Comparison of ENCODE assay signal across 8 cellular contexts in the genomic region with DNA sequence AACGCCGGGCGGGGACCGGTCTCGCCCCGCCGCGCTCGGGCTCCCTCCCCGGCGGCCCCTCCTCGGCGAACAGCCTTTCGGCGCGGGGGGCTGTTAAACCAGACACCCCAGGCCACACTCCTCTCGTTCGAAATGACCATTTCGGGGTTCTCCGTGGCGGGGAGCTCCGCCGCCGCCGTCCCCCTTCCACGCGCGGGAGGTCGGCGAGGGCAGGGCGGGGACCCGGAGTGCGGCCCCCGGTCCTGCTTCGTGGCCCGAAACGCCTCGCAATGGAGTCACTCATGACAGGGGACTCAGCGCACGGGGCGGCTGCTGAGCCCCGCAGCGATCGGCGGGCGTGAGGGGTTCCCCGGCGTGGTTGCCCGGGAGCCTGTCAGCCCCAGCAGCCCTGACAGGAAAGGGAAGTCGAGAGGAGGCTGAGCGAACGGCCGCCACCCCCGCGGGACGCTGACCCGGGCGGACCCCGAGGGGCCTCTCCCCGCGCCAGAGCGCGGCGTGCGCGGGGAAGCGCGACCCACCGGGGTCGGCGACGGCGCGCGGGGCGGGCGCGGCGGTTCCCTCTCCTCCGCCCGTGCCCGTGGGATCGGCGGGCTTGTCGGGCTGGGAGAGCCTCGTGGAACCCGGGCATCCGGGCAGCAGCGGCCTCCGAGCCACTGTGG. TPM values are rescaled to one million over a fixed set of nuclear protein-coding genes. Genes with fewer than 3 reads are reported as not detected.
DNase-seq lines count a peak whose midpoint lies in the region; ATAC-seq, FAIRE-seq and TF ChIP-seq lines count a peak whose summit lies in the region.

No MANE protein-coding gene starts in this region.

- no peak overlapping the region for H3K23ac ChIP-seq in H1 (ENCODE audit: insufficient read length)

- H3K27ac ChIP-seq in H1 (ENCODE audit: low read depth, low read length) = no peak overlapping the region
- peak overlapping the region; percentile 70 to 89 (median 80) for H3K27ac ChIP-seq in upper lobe of left lung

- H3K36me3 Mint-ChIP-seq in activated CD4-positive, alpha-beta T cell treated with anti-CD3 and anti-CD28 coated beads, Interleukin-2, amount 10 ng/mL, durations not matched to agents 7 days and 5 days (ENCODE audit: low read depth) = peaks cover 12% of the 10 kb centered on the region
- H3K36me3 Mint-ChIP-seq in naive B cell = no peaks in the 10 kb centered on the region

- no peak overlapping the region for H4K91ac ChIP-seq in H1 (replicated peaks; ENCODE audit: insufficient read length, low read length)

- no peak overlapping the region for H2AFZ ChIP-seq in H1 (ENCODE audit: low read length)

- H3K4me3 Mint-ChIP-seq in activated CD4-positive, alpha-beta T cell treated with anti-CD3 and anti-CD28 coated beads, Interleukin-2, amount 10 ng/mL, durations not matched to agents 7 days and 5 days = peak overlapping the region; percentile 78
- H3K4me3 Mint-ChIP-seq in naive B cell = peak overlapping the region; percentile 80 to 92 (median 86)

- peak overlapping the region; percentile 85 for H4K8ac ChIP-seq in H1 (ENCODE audit: extremely low read depth, insufficient read depth, low read length)

- no peak overlapping the region for H3K14ac ChIP-seq in H1 (ENCODE audit: insufficient read length)

- H3K27ac Mint-ChIP-seq in activated CD4-positive, alpha-beta T cell treated with anti-CD3 and anti-CD28 coated beads, Interleukin-2, amount 10 ng/mL, durations not matched to agents 7 days and 5 days = peak overlapping the region; percentile 46
- peak overlapping the region in 2 of 6 donors; percentile 80 to 88 for H3K27ac Mint-ChIP-seq in naive B cell

- H3K27me3 Mint-ChIP-seq in activated CD4-positive, alpha-beta T cell treated with anti-CD3 and anti-CD28 coated beads, Interleukin-2, amount 10 ng/mL, durations not matched to agents 7 days and 5 days = peaks cover 19% of the 10 kb centered on the region
- peaks cover 0 to 10% (median 0%) of the 10 kb centered on the region in 3 donors for H3K27me3 Mint-ChIP-seq in naive B cell

- TF ChIP-seq POLR2A in H1 (IDR thresholded peaks at IDR 0.05; ENCODE audit: control extremely low read depth in 1 of 2, low read depth in 2 of 2, low read length in 2 of 2) (no peak), upper lobe of left lung (IDR thresholded peaks at IDR 0.05) (no peak)

- no peak for FAIRE-seq in H1 (lab: Jason Lieb, UNC)
- FAIRE-seq in RCC 7860 (lab: Jason Lieb, UNC) = no peak

- no peaks in the 10 kb centered on the region for H3K9me3 ChIP-seq in H1 (ENCODE audit: insufficient read depth in 2 of 2, low read depth in 1 of 2, low read length in 1 of 2)
- no peaks in the 10 kb centered on the region for H3K9me3 ChIP-seq in upper lobe of left lung

- TF ChIP-seq RAD21 in H1 (IDR thresholded peaks at IDR 0.05 in 1 of 2, conservative IDR thresholded peaks at IDR 0.05 in 1 of 2; ENCODE audit: low read depth in 2 of 2, low read length in 2 of 2) = no peak

- H2BK12ac ChIP-seq in H1 (ENCODE audit: low read depth, low read length) = no peak overlapping the region

- peaks cover 0 to 8% (median 0%) of the 10 kb centered on the region in 4 experiments; a peak in 1 of 8 replicates for H3K36me3 ChIP-seq in H1 (ENCODE audit: control insufficient read depth in 2 of 4, insufficient read depth in 4 of 4, low read length in 3 of 4)
- no peaks in the 10 kb centered on the region for H3K36me3 ChIP-seq in upper lobe of left lung

- H3K9ac ChIP-seq in H1 (replicated peaks in 1 of 4; ENCODE audit: extremely low read depth in 1 of 4, low read depth in 3 of 4, low read length in 3 of 4) = no peak overlapping the region

- peak overlapping the region; percentile 82 for H3K4me3 ChIP-seq in GM08714 (ENCODE audit: low read length)
- peak overlapping the region; percentile 26 to 74 (median 31) for H3K4me3 ChIP-seq in H1 (ENCODE audit: extremely low read depth in 1 of 4, insufficient read depth in 2 of 4, low read depth in 3 of 4, low read length in 4 of 4)
- H3K4me3 ChIP-seq in upper lobe of left lung = peak overlapping the region; percentile 74 to 98 (median 92)

- no peak overlapping the region for H2BK120ac ChIP-seq in H1 (replicated peaks; ENCODE audit: low read depth, low read length)

- H3K18ac ChIP-seq in H1 (ENCODE audit: extremely low read depth, low read length) = no peak overlapping the region

- H3K4ac ChIP-seq in H1 (replicated peaks; ENCODE audit: insufficient read length, low read depth, low read length) = no peak overlapping the region

- TF ChIP-seq EP300 in H1 (IDR thresholded peaks at IDR 0.05; ENCODE audit: borderline replicate concordance in 1 of 2, low read depth in 2 of 2, low read length in 2 of 2) (no peak), upper lobe of left lung (IDR thresholded peaks at IDR 0.05) (no peak)

- no peak overlapping the region for H2AK5ac ChIP-seq in H1 (ENCODE audit: low read depth, low read length)

- H3K79me2 ChIP-seq in H1 (ENCODE audit: control insufficient read depth in 1 of 2, insufficient read depth in 2 of 2, low read length in 2 of 2) = no peaks in the 10 kb centered on the region

- H3K27me3 ChIP-seq in H1 (replicated peaks in 1 of 4; ENCODE audit: control insufficient read depth in 3 of 4, extremely low read depth in 1 of 4, insufficient read depth in 3 of 4, low read length in 3 of 4) (peaks cover 52 to 66% (median 63%) of the 10 kb centered on the region in 4 experiments), upper lobe of left lung (no peaks in the 10 kb centered on the region)

- H4K20me1 ChIP-seq in H1 (replicated peaks in 1 of 2; ENCODE audit: control insufficient read depth in 1 of 2, insufficient read depth in 2 of 2, low read length in 2 of 2) = no peaks in the 10 kb centered on the region

- H2BK5ac ChIP-seq in H1 (ENCODE audit: low read depth, low read length) = no peak overlapping the region

- H3K4me1 ChIP-seq in H1 (replicated peaks in 1 of 4; ENCODE audit: control insufficient read depth in 3 of 4, insufficient read depth in 4 of 4, low read length in 3 of 4) (peaks cover 0 to 24% (median 10%) of the 10 kb centered on the region in 4 experiments; a peak in 5 of 7 replicates), upper lobe of left lung (peaks cover 8 to 26% (median 11%) of the 10 kb centered on the region in 4 donors)

- no peak overlapping the region for H3K56ac ChIP-seq in H1 (replicated peaks; ENCODE audit: insufficient read length, low read depth, low read length)

- TF ChIP-seq CTCF in H1 (IDR thresholded peaks at IDR 0.05; ENCODE audit: control extremely low read depth in 1 of 3, insufficient read depth in 1 of 3, low read depth in 1 of 3, low read length in 3 of 3) (no peak), upper lobe of left lung (IDR thresholded peaks at IDR 0.05) (no peak)

- H3K4me2 ChIP-seq in H1 (ENCODE audit: insufficient read depth in 1 of 2, low read depth in 2 of 2, low read length in 2 of 2) = peak overlapping the region; percentile 70 to 88

- POLR2A ChIA-PET in activated CD4-positive, alpha-beta T cell treated with anti-CD3 and anti-CD28 coated beads, Interleukin-2, amount 10 ng/mL, durations not matched to agents 7 days and 5 days (lab: Charles Lee) = no interaction called here
- POLR2A ChIA-PET in H1 (lab: Charles Lee; ENCODE audit: partially characterized antibody) = interaction anchor here (0.7 to 1.0 kb wide), 2 partner anchors 20 to 27 kb away, joined by 3 to 6 read pairs; a partner anchor contains a TSS

- H2BK20ac ChIP-seq in H1 (ENCODE audit: low read length) = no peak overlapping the region

- H3K4me1 Mint-ChIP-seq in activated CD4-positive, alpha-beta T cell treated with anti-CD3 and anti-CD28 coated beads, Interleukin-2, amount 10 ng/mL, durations not matched to agents 7 days and 5 days = peaks cover 18% of the 10 kb centered on the region
- H3K4me1 Mint-ChIP-seq in naive B cell = peaks cover 6 to 25% (median 24%) of the 10 kb centered on the region in 3 donors

- no peaks in the 10 kb centered on the region for H3K79me1 ChIP-seq in H1 (ENCODE audit: low read depth, low read length)

- no peak overlapping the region for H2BK15ac ChIP-seq in H1 (ENCODE audit: low read length)

- no peaks in the 10 kb centered on the region for H3K9me3 Mint-ChIP-seq in activated CD4-positive, alpha-beta T cell treated with anti-CD3 and anti-CD28 coated beads, Interleukin-2, amount 10 ng/mL, durations not matched to agents 7 days and 5 days
- H3K9me3 Mint-ChIP-seq in naive B cell = no peaks in the 10 kb centered on the region

- WGBS in H1 (ENCODE audit: extremely low coverage in 1 of 2, insufficient coverage in 1 of 2, insufficient read length in 1 of 2, insufficient replicate concordance in 2 of 2, low coverage in 1 of 2, low lambda C conversion rate in 2 of 2, missing lambda C conversion rate in 1 of 2), 2 experiments = 2% methylated on average over 43 of the region's 90 CpGs; no CpG with 5 or more reads in 1 of the 2 experiments
- WGBS in upper lobe of left lung, 2 donors = 0 to 5% methylated on average over 4 of the region's 90 CpGs

- DNase-seq in KG1 (lab: John Stamatoyannopoulos, UW) = peak; percentile 32
- peak; percentile 42 for DNase-seq in activated CD4-positive, alpha-beta T cell treated with anti-CD3 and anti-CD28 coated beads, Interleukin-2, amount 10 ng/mL, durations not matched to agents 7 days and 5 days
- no peak for DNase-seq in H1 (ENCODE audit: low read depth in 1 of 2, low spot score in 2 of 2)
- DNase-seq in naive B cell = peak; percentile 53
- peak; percentile 51 to 90 for DNase-seq in upper lobe of left lung
- DNase-seq in RCC 7860 (ENCODE audit: low spot score) = no peak

- H3K23me2 ChIP-seq in H1 (ENCODE audit: low read depth, low read length) = peaks cover 10% of the 10 kb centered on the region; the same call in 1 of the 2 replicates

- CTCF ChIA-PET in activated CD4-positive, alpha-beta T cell treated with anti-CD3 and anti-CD28 coated beads, Interleukin-2, amount 10 ng/mL, durations not matched to agents 7 days and 5 days (lab: Charles Lee) = interaction anchor here (0.5 to 2.5 kb wide), 7 partner anchors 8 to 440 kb away, joined by 3 to 15 read pairs (median 3); a partner anchor contains a TSS
- CTCF ChIA-PET in H1 (lab: Charles Lee; ENCODE audit: partially characterized antibody) = interaction anchor here (1.1 to 2.2 kb wide), 6 partner anchors 9 to 445 kb away, joined by 3 to 6 read pairs (median 4); no protein-coding TSS in a partner anchor

- peak; percentile 36 for ATAC-seq in GM21717 (IDR thresholded peaks at IDR 0.05; ENCODE audit: unreplicated experiment)
- peak; percentile 59 to 66 for ATAC-seq in naive B cell (ENCODE audit: low read depth in 2 of 2)
- ATAC-seq in upper lobe of left lung (ENCODE audit: low FRiP score in 2 of 2) = peak in 1 of 2 donors; percentile 53

- no peak overlapping the region for H4K5ac ChIP-seq in H1 (ENCODE audit: insufficient read length, low read depth, low read length)

RNA-seq across cellular contexts. Expression of a gene that starts 0.5 kb away (rescaled TPM):
- total RNA-seq in activated CD4-positive, alpha-beta T cell treated with anti-CD3 and anti-CD28 coated beads, Interleukin-2, amount 10 ng/mL, durations not matched to agents 7 days and 5 days = 1 to 10 TPM; 2.6 to 2.7 TPM
- total RNA-seq in H1 (2021; fragmentation: NEBNext Ultra II Directional; extraction: Animal tissue kit (Norgen Biotek cat#: 25700)) = not detected in 2 replicates
- polyA plus RNA-seq in H1 (2011; rRNA removed) = 0.32 and 0.57 TPM in 2 replicates
- 0.30 TPM for polyA plus RNA-seq in H1 (2011; cell fraction: cytosol; rRNA removed)
- polyA plus RNA-seq in H1 (2011; cell fraction: nucleus; rRNA removed) = 0.83 TPM
- 0.51 to 0.74 TPM (median 0.63 TPM) in 4 replicates for polyA plus RNA-seq in H1 (2012, experiment 1 of 2)
- 0.26 TPM for polyA plus RNA-seq in H1 (2012, experiment 2 of 2)
- polyA plus RNA-seq in H1 (2013, experiment 1 of 2) = 0.22 TPM
- polyA plus RNA-seq in H1 (2013, experiment 2 of 2) = 0.15 TPM
- 0.10 and 1.1 TPM in 2 replicates for polyA minus RNA-seq in H1 (2011; rRNA and poly(A)+ RNA removed)
- polyA minus RNA-seq in H1 (2011; cell fraction: cytosol; rRNA and poly(A)+ RNA removed) = 0.37 TPM
- polyA minus RNA-seq in H1 (2011; cell fraction: nucleus; rRNA and poly(A)+ RNA removed) = not detected
- 1 to 10 TPM in 3 of 6 donors, under 1 TPM in 2, not detected in 1; 0.45 to 2.6 (median 1.1) TPM for polyA plus RNA-seq in naive B cell (ENCODE audit: low read depth in 6 of 6)
- total RNA-seq in upper lobe of left lung = 10 to 100 TPM in 2 of 6 donors, 1 to 10 TPM in 4; 3.4 to 16.8 (median 7.3) TPM

RNA-seq across cellular contexts. Expression of a gene that starts 26.8 kb away (rescaled TPM):
- 10 to 100 TPM; 53.4 to 57.1 TPM for total RNA-seq in activated CD4-positive, alpha-beta T cell treated with anti-CD3 and anti-CD28 coated beads, Interleukin-2, amount 10 ng/mL, durations not matched to agents 7 days and 5 days
- 96.7 and 100 TPM in 2 replicates for total RNA-seq in H1 (2021; fragmentation: NEBNext Ultra II Directional; extraction: Animal tissue kit (Norgen Biotek cat#: 25700))
- polyA plus RNA-seq in H1 (2011; rRNA removed) = 34.1 and 35.4 TPM in 2 replicates
- 78.7 TPM for polyA plus RNA-seq in H1 (2011; cell fraction: cytosol; rRNA removed)
- polyA plus RNA-seq in H1 (2011; cell fraction: nucleus; rRNA removed) = 17.6 TPM
- polyA plus RNA-seq in H1 (2012, experiment 1 of 2) = 73.1 to 107 TPM (median 85.0 TPM) in 4 replicates
- 12.1 TPM for polyA plus RNA-seq in H1 (2012, experiment 2 of 2)
- 60.4 TPM for polyA plus RNA-seq in H1 (2013, experiment 1 of 2)
- polyA plus RNA-seq in H1 (2013, experiment 2 of 2) = 59.2 TPM
- 29.7 and 40.0 TPM in 2 replicates for polyA minus RNA-seq in H1 (2011; rRNA and poly(A)+ RNA removed)
- 23.6 TPM for polyA minus RNA-seq in H1 (2011; cell fraction: cytosol; rRNA and poly(A)+ RNA removed)
- 23.0 TPM for polyA minus RNA-seq in H1 (2011; cell fraction: nucleus; rRNA and poly(A)+ RNA removed)
- 10 to 100 TPM; 35.9 to 75.6 (median 62.9) TPM for polyA plus RNA-seq in naive B cell (ENCODE audit: low read depth in 6 of 6)
- total RNA-seq in upper lobe of left lung = 10 to 100 TPM; 15.7 to 51.7 (median 34.6) TPM

Comparison
In these comparisons a context has a peak if more than half of its experiments do, and no peak if none do; other contexts are left out.
1. H3K4me3 ChIP-seq: peak in every context shown above with its lines; median percentile 92 in upper lobe of left lung; 82 in GM08714; 31 in H1.
2. DNase-seq: peak in KG1 (single experiment), activated CD4-positive, alpha-beta T cell treated with anti-CD3 and anti-CD28 coated beads, Interleukin-2, amount 10 ng/mL, durations not matched to agents 7 days and 5 days (single experiment), naive B cell (single experiment) and upper lobe of left lung (2 of 2); none in H1 (0 of 2) and RCC 7860 (single experiment).